Comparison of ENCODE assay signal across 9 cellular contexts in the genomic region with DNA sequence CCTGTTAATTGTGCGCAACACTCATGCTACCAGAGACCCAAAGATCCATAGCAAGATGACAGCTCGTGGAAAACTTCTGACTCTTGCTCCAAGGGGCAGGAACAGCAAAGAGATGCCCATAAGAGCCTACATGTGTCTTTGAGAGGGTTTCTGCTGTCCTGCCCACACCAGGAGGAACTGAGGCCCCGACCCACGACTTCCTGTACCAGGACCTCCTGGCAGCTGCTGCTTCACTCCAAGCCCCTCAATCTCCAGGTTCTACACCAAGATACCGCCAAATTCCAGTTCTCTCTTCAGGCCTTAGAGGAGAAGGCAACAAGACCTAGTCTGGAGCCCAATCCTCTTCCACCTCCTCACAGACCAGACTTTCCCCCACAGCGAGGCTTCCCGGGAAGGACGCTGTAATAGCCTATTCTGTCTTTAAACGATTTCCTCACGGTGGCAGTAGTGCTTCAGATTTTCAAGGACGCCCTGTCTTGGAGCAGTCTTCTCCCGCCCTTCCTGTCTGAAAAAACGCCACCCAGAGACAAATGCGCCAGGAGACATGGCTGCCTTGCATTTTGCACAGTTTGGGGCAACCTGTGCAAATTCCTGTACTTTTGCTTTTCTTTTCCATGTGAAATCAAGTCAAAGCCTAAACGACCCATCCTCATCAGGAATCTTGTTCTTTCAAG.
DNase-seq lines count a peak whose midpoint lies in the region; TF ChIP-seq lines count a peak whose summit lies in the region.
"Had no signal": no experiment of that assay in that cellular context is flagged by ENCODE, and none has a peak within 500 bp of the region (broad histone marks: within the 10 kb centered on the region; RNA-seq: fewer than 3 reads in every experiment).

No MANE protein-coding gene starts in this region.

- H3K4me1 Mint-ChIP-seq in immature natural killer cell = peaks cover 16 to 21% of the 10 kb centered on the region in 2 donors
- H3K4me1 Mint-ChIP-seq: naive thymus-derived CD8-positive, alpha-beta T cell had no signal

- H3K36me3 Mint-ChIP-seq in immature natural killer cell = peaks cover 0 to 3% (median 0%) of the 10 kb centered on the region in 3 donors

- DNase-seq in NCI-H2081 (lab: John Stamatoyannopoulos, UW) = peak; percentile 66 to 73
- no peak for DNase-seq in NCI-H2081 treated with DMSO at 0.1 percent for 48 hours (lab: John Stamatoyannopoulos, UW)
- peak; percentile 8 for DNase-seq in HK-2 (ENCODE audit: unreplicated experiment)
- peak; percentile 90 for DNase-seq in WERI-Rb-1
- peak; percentile 85 to 92 (median 90) for DNase-seq in immature natural killer cell
- no peak for DNase-seq in NCI-H1694 treated with DMSO at 0.1 percent for 48 hours (lab: John Stamatoyannopoulos, UW)
- DNase-seq in glomerular visceral epithelial cell (ENCODE audit: extremely low spot score) = no peak
- no peak for DNase-seq in effector CD8-positive, alpha-beta T cell (lab: John Stamatoyannopoulos, UW)

- H3K36me3 ChIP-seq in WERI-Rb-1 = peaks cover 8% of the 10 kb centered on the region

- H3K4me3 ChIP-seq in WERI-Rb-1 (ENCODE audit: low read depth, low read length) = peak overlapping the region; percentile 53

- TF ChIP-seq CTCF in WERI-Rb-1 (IDR thresholded peaks at IDR 0.05; ENCODE audit: low read depth, low read length) = peak; percentile 48; the same call in 1 of the 2 replicates

- H3K27me3 ChIP-seq in WERI-Rb-1 (ENCODE audit: insufficient read depth, low read depth, severe bottlenecking) = no peaks in the 10 kb centered on the region

- H3K9me3 Mint-ChIP-seq in immature natural killer cell = no peaks in the 10 kb centered on the region
- H3K9me3 Mint-ChIP-seq: naive thymus-derived CD8-positive, alpha-beta T cell had no signal

- peak overlapping the region; percentile 90 for H3K27ac ChIP-seq in WERI-Rb-1

- peak overlapping the region in 4 of 5 donors; percentile 95 to 98 (median 96) for H3K4me3 Mint-ChIP-seq in immature natural killer cell

- H3K9me3 ChIP-seq in WERI-Rb-1 (ENCODE audit: severe bottlenecking) = no peaks in the 10 kb centered on the region

- peak overlapping the region in 5 of 6 donors; percentile 91 to 97 (median 96) for H3K27ac Mint-ChIP-seq in immature natural killer cell

- peaks cover 0 to 14% (median 10%) of the 10 kb centered on the region in 3 donors for H3K27me3 Mint-ChIP-seq in immature natural killer cell (ENCODE audit: low read depth in 3 of 3)
- H3K27me3 Mint-ChIP-seq: naive thymus-derived CD8-positive, alpha-beta T cell had no signal

Comparison
In these comparisons a context has a peak if more than half of its experiments do, and no peak if none do; other contexts are left out.
1. DNase-seq: peak in NCI-H2081 (2 of 2), HK-2 (single experiment), WERI-Rb-1 (single experiment) and immature natural killer cell (3 of 3); none in NCI-H2081 treated with DMSO at 0.1 percent for 48 hours (single experiment), NCI-H1694 treated with DMSO at 0.1 percent for 48 hours (single experiment), glomerular visceral epithelial cell (single experiment) and effector CD8-positive, alpha-beta T cell (single experiment).